ENCODE assay signal across 12 cellular contexts in the genomic region with DNA sequence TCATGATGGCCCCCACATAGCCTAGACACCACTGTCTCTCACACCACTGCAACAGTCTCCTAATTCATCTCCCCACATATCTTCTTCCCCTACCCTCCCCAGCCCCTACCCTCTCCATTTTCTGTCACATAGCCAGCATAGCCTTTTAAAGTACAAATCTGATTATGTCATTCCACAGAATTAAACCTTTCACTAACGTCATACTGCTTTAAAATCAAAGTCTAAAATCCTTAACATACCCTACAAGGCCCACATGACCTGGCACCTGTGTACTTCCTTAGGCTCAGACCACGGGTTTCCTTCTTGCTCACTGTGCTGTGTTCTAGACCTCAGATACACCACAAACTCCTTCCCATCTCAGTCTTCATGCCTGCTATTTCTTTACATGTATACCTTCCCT. TPM values are rescaled to one million over a fixed set of nuclear protein-coding genes. Genes with fewer than 3 reads are reported as not detected.
A peak's percentile ranks its signal among the peaks of the same experiment; 100 is the strongest.
DNase-seq lines count a peak whose midpoint lies in the region; ATAC-seq lines count a peak whose summit lies in the region.
"Had no signal": no experiment of that assay in that cellular context is flagged by ENCODE, and none has a peak within 500 bp of the region (broad histone marks: within the 10 kb centered on the region; RNA-seq: fewer than 3 reads in every experiment).

No MANE protein-coding gene starts in this region.

- H3K27ac Mint-ChIP-seq in activated T-cell treated with anti-CD3 and anti-CD28 coated beads, Interleukin-2, amount 50 U/mL, for 72 hours: no peak overlapping the region
- H3K27ac Mint-ChIP-seq: type B pancreatic cell had no signal

- H3K27me3 Mint-ChIP-seq in activated T-cell treated with anti-CD3 and anti-CD28 coated beads, Interleukin-2, amount 50 U/mL, for 72 hours (ENCODE audit: low read depth): no peaks in the 10 kb centered on the region
- H3K27me3 Mint-ChIP-seq: type B pancreatic cell had no signal

- H3K4me3 Mint-ChIP-seq in activated T-cell treated with anti-CD3 and anti-CD28 coated beads, Interleukin-2, amount 50 U/mL, for 72 hours: no peak overlapping the region
- H3K4me3 Mint-ChIP-seq: type B pancreatic cell had no signal

- ATAC-seq in activated T-cell treated with anti-CD3 and anti-CD28 coated beads, Interleukin-2, amount 50 U/mL, for 72 hours (replicated peaks in 1 of 2): peak; percentile 99
- peak; percentile 69 for ATAC-seq in HG02588 (IDR thresholded peaks at IDR 0.05; ENCODE audit: unreplicated experiment)
- ATAC-seq: left lung had no signal

- peaks cover 8% of the 10 kb centered on the region for H3K4me1 Mint-ChIP-seq in activated T-cell treated with anti-CD3 and anti-CD28 coated beads, Interleukin-2, amount 50 U/mL, for 72 hours (ENCODE audit: low read depth)

- H3K9me3 Mint-ChIP-seq in activated T-cell treated with anti-CD3 and anti-CD28 coated beads, Interleukin-2, amount 50 U/mL, for 72 hours: no peaks in the 10 kb centered on the region
- H3K9me3 Mint-ChIP-seq: type B pancreatic cell had no signal

- peak; percentile 63 to 66 for DNase-seq in activated T-cell treated with anti-CD3 and anti-CD28 coated beads, Interleukin-2, amount 50 U/mL, for 72 hours
- no peak for DNase-seq in activated T-cell treated with anti-CD3 and anti-CD28 coated beads, Interleukin-2, amount 50 U/mL, for 1 hour
- peak; percentile 32 for DNase-seq in T-helper 22 cell (ENCODE audit: low read depth)
- peak; percentile 16 for DNase-seq in stimulated activated CD4-positive, alpha-beta T cell treated with anti-CD3 and anti-CD28 coated beads, Interleukin-4, amount 100 ng/mL, for 24 hours
- DNase-seq in NCI-H2227 treated with DMSO at 0.1 percent for 48 hours (lab: John Stamatoyannopoulos, UW): no peak
- DNase-seq in SHP77 (lab: John Stamatoyannopoulos, UW): no peak
- DNase-seq in NCI-H446 treated with DMSO at 0.1 percent for 48 hours (lab: John Stamatoyannopoulos, UW): no peak
- DNase-seq: cerebellar nuclear complex, left lung, NCI-H82 had no signal

- no peaks in the 10 kb centered on the region for H3K36me3 Mint-ChIP-seq in activated T-cell treated with anti-CD3 and anti-CD28 coated beads, Interleukin-2, amount 50 U/mL, for 72 hours (ENCODE audit: insufficient read depth in 2 of 2)
- H3K36me3 Mint-ChIP-seq: type B pancreatic cell had no signal

RNA-seq across cellular contexts. Expression of gene OSTM1, which starts 5.9 kb away (rescaled TPM):
- total RNA-seq in activated T-cell treated with anti-CD3 and anti-CD28 coated beads, Interleukin-2, amount 50 U/mL, for 72 hours: 10 to 100 TPM; 13.0 to 19.6 TPM

Comparison
In these comparisons a context has a peak if more than half of its experiments do, and no peak if none do; other contexts are left out.
1. DNase-seq: peak in activated T-cell treated with anti-CD3 and anti-CD28 coated beads, Interleukin-2, amount 50 U/mL, for 72 hours (2 of 2), T-helper 22 cell (single experiment) and stimulated activated CD4-positive, alpha-beta T cell treated with anti-CD3 and anti-CD28 coated beads, Interleukin-4, amount 100 ng/mL, for 24 hours (single experiment); none in activated T-cell treated with anti-CD3 and anti-CD28 coated beads, Interleukin-2, amount 50 U/mL, for 1 hour (single experiment), NCI-H2227 treated with DMSO at 0.1 percent for 48 hours (single experiment), SHP77 (0 of 2) and NCI-H446 treated with DMSO at 0.1 percent for 48 hours (single experiment).